ENCODE assay signal across 13 cellular contexts in genomic region chr3:196178993-196179379, GRCh38. TPM values are rescaled to one million over a fixed set of nuclear protein-coding genes. Genes with fewer than 3 reads are reported as not detected.
DNase-seq lines count a peak whose midpoint lies in the region; ATAC-seq and TF ChIP-seq lines count a peak whose summit lies in the region.
"Had no signal": no experiment of that assay in that cellular context is flagged by ENCODE, and none has a peak within 500 bp of the region (broad histone marks: within the 10 kb centered on the region; RNA-seq: fewer than 3 reads in every experiment).

No MANE protein-coding gene starts in this region.

- peaks cover 7% of the 10 kb centered on the region for H3F3A ChIP-seq in neural progenitor cell (ENCODE audit: low read depth)

- H3K4me1 Mint-ChIP-seq in CD4-positive, alpha-beta memory T cell = peaks cover 34 to 61% (median 47%) of the 10 kb centered on the region in 4 donors
- peaks cover 29% of the 10 kb centered on the region for H3K4me1 Mint-ChIP-seq in neural progenitor cell

- no peaks in the 10 kb centered on the region for H3K36me3 ChIP-seq in CD4-positive, alpha-beta memory T cell (ENCODE audit: insufficient read depth, low read length)
- H3K36me3 ChIP-seq in KOPT-K1 (ENCODE audit: insufficient read depth, low read length) = no peaks in the 10 kb centered on the region
- H3K36me3 ChIP-seq in neural progenitor cell = no peaks in the 10 kb centered on the region
- no peaks in the 10 kb centered on the region for H3K36me3 ChIP-seq in ascending aorta

- peak overlapping the region; percentile 61 for H3K27ac ChIP-seq in CD4-positive, alpha-beta memory T cell (ENCODE audit: low read depth, low read length)
- H3K27ac ChIP-seq in KOPT-K1 (ENCODE audit: low read depth, low read length, poor library complexity, severe bottlenecking) (peak overlapping the region; percentile 99), caudate nucleus (ENCODE audit: low read depth, low read length) (peak overlapping the region; percentile 90), neural progenitor cell (no peak overlapping the region), ascending aorta (no peak overlapping the region)
- H3K27ac ChIP-seq: parathyroid adenoma had no signal

- peak overlapping the region; percentile 91 to 99 (median 98) for H3K27ac Mint-ChIP-seq in CD4-positive, alpha-beta memory T cell
- peak overlapping the region; percentile 24 for H3K27ac Mint-ChIP-seq in neural progenitor cell

- H3K9me3 Mint-ChIP-seq in CD4-positive, alpha-beta memory T cell = no peaks in the 10 kb centered on the region
- no peaks in the 10 kb centered on the region for H3K9me3 Mint-ChIP-seq in neural progenitor cell

- no peak for DNase-seq in CD4-positive, alpha-beta memory T cell
- no peak for DNase-seq in caudate nucleus (lab: John Stamatoyannopoulos, UW)
- DNase-seq in neural progenitor cell (ENCODE audit: low spot score) = no peak
- DNase-seq in NCI-H510A treated with DMSO at 0.1 percent for 48 hours (lab: John Stamatoyannopoulos, UW) = no peak
- no peak for DNase-seq in ascending aorta (ENCODE audit: low spot score in 2 of 2)
- DNase-seq in SW480 (ENCODE audit: low spot score) = no peak
- DNase-seq: Caco-2, NCI-H1417 treated with DMSO at 0.1 percent for 48 hours had no signal

- H3K4me1 ChIP-seq in CD4-positive, alpha-beta memory T cell (ENCODE audit: insufficient read depth, low read length) = peaks cover 63% of the 10 kb centered on the region
- H3K4me1 ChIP-seq in neural progenitor cell (peaks cover 10% of the 10 kb centered on the region), ascending aorta (no peaks in the 10 kb centered on the region)
- H3K4me1 ChIP-seq: parathyroid adenoma had no signal

- H2AFZ ChIP-seq in neural progenitor cell (replicated peaks) = no peak overlapping the region
- H2AFZ ChIP-seq: parathyroid adenoma had no signal

- CTCF ChIA-PET in CD4-positive, alpha-beta memory T cell (lab: Charles Lee; ENCODE audit: partially characterized antibody) = interaction anchor here (1.3 to 2.3 kb wide), 6 partner anchors 13 to 111 kb away, joined by 3 to 33 read pairs (median 6); partner anchors contain the start of gene TFRC

- no peaks in the 10 kb centered on the region for H3K36me3 Mint-ChIP-seq in CD4-positive, alpha-beta memory T cell
- no peaks in the 10 kb centered on the region for H3K36me3 Mint-ChIP-seq in neural progenitor cell

- H3K27me3 ChIP-seq in CD4-positive, alpha-beta memory T cell (ENCODE audit: insufficient read depth, low read length) = no peaks in the 10 kb centered on the region
- H3K27me3 ChIP-seq in neural progenitor cell (no peaks in the 10 kb centered on the region), ascending aorta (no peaks in the 10 kb centered on the region)

- no peaks in the 10 kb centered on the region for H3K79me2 ChIP-seq in neural progenitor cell (ENCODE audit: low read depth)
- H3K79me2 ChIP-seq: parathyroid adenoma had no signal

- peak overlapping the region; percentile 34 for H3K4me2 ChIP-seq in neural progenitor cell

- intact Hi-C loops in CD4-positive, alpha-beta memory T cell (cut with micrococcal nuclease) = loop anchor here (1.0 kb wide), 4 partner anchors 13 to 106 kb away; partner anchors contain the start of gene TFRC
- intact Hi-C loops in ascending aorta (cut with DNase I) = no loop called here

- H3K4me3 Mint-ChIP-seq in CD4-positive, alpha-beta memory T cell = peak overlapping the region; percentile 46 to 85 (median 78)
- no peak overlapping the region for H3K4me3 Mint-ChIP-seq in neural progenitor cell

- TF ChIP-seq CTCF in neural progenitor cell (IDR thresholded peaks at IDR 0.05) (no peak), ascending aorta (IDR thresholded peaks at IDR 0.05) (no peak)

- ATAC-seq in GM18502 (IDR thresholded peaks at IDR 0.05; ENCODE audit: poor library complexity, unreplicated experiment) = no peak

- peak overlapping the region in 1 of 2 donors; percentile 34 for H3K4me3 ChIP-seq in CD4-positive, alpha-beta memory T cell (ENCODE audit: low read length in 2 of 2)
- H3K4me3 ChIP-seq in neural progenitor cell (no peak overlapping the region), ascending aorta (no peak overlapping the region)

- no peaks in the 10 kb centered on the region for H4K20me1 ChIP-seq in neural progenitor cell (ENCODE audit: low read depth)

- H3K9me3 ChIP-seq in CD4-positive, alpha-beta memory T cell (ENCODE audit: control insufficient read depth in 1 of 2, low read length in 2 of 2) = no peaks in the 10 kb centered on the region
- no peaks in the 10 kb centered on the region for H3K9me3 ChIP-seq in KOPT-K1 (ENCODE audit: insufficient read depth, low read length, poor library complexity, severe bottlenecking)
- H3K9me3 ChIP-seq in neural progenitor cell (ENCODE audit: low read depth) = no peaks in the 10 kb centered on the region
- no peaks in the 10 kb centered on the region for H3K9me3 ChIP-seq in ascending aorta
- H3K9me3 ChIP-seq: Caco-2 had no signal

- POLR2A ChIA-PET in CD4-positive, alpha-beta memory T cell (lab: Charles Lee; ENCODE audit: partially characterized antibody) = interaction anchor here (0.8 to 5.5 kb wide), 13 partner anchors 8 to 323 kb away, joined by 3 to 124 read pairs (median 8); partner anchors contain the start of gene TFRC

- no peak overlapping the region for H3K9ac ChIP-seq in neural progenitor cell
- H3K9ac ChIP-seq: parathyroid adenoma had no signal

- H3K27me3 Mint-ChIP-seq in CD4-positive, alpha-beta memory T cell = no peaks in the 10 kb centered on the region
- H3K27me3 Mint-ChIP-seq in neural progenitor cell (ENCODE audit: insufficient read depth, low read depth) = peaks cover 11% of the 10 kb centered on the region

RNA-seq across cellular contexts. Expression of gene ZDHHC19, which starts 32.2 kb away (rescaled TPM):
- not detected for total RNA-seq in CD4-positive, alpha-beta memory T cell
- polyA plus RNA-seq in CD4-positive, alpha-beta memory T cell = not detected
- not detected in 2 replicates for total RNA-seq in neural progenitor cell (ENCODE audit: low replicate concordance)
- not detected for total RNA-seq in ascending aorta
- total RNA-seq: Caco-2, kidney epithelial cell, ureter had no signal

RNA-seq across cellular contexts. Expression of gene SLC51A, which starts 37.3 kb away (rescaled TPM):
- not detected for total RNA-seq in CD4-positive, alpha-beta memory T cell
- 1 to 10 TPM in 1 of 2 donors, not detected in 1; 2.7 TPM for polyA plus RNA-seq in CD4-positive, alpha-beta memory T cell
- total RNA-seq in neural progenitor cell (ENCODE audit: low replicate concordance) (0.28 TPM in 1 of 2 replicates, not detected in the other), ascending aorta (not detected)
- total RNA-seq: Caco-2, kidney epithelial cell, ureter had no signal

Comparison
In these comparisons a context has a peak if more than half of its experiments do, and no peak if none do; other contexts are left out.
1. H3K27ac ChIP-seq: peak in CD4-positive, alpha-beta memory T cell (single experiment), KOPT-K1 (single experiment) and caudate nucleus (single experiment); none in neural progenitor cell (single experiment) and ascending aorta (0 of 2).